18 cellular contexts compared by ENCODE assay signal in the genomic region with DNA sequence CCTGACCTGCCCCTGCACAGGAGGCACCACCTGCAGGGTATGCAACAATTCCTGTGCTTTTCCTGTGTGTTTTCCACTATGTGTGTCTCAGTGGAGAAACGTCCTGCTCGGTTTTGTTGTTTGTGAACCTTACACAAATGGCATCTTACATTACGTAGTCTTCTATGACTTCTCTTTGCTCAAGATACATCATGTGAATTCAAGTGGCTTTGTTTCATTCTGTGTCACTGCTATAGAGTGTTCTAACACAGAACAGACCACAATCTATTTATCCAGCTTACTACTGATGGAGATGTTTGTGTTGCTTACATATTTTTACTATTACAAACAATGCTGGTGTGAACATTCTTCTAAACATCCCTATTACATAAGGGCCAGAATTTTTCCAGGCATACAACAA.
"Had no signal": no experiment of that assay in that cellular context is flagged by ENCODE, and none has a peak within 500 bp of the region (broad histone marks: within the 10 kb centered on the region; RNA-seq: fewer than 3 reads in every experiment).

No MANE protein-coding gene starts in this region.

- H3K9me3 Mint-ChIP-seq: activated CD8-positive, alpha-beta T cell treated with anti-CD3 and anti-CD28 coated beads for 36 hours; activated naive CD8-positive, alpha-beta T cell treated with anti-CD3 and anti-CD28 coated beads, Interleukin-2, amount 10 ng/mL, durations not matched to agents 7 days and 5 days had no signal

- H3K36me3 ChIP-seq: adrenal gland had no signal

- DNase-seq: activated CD4-positive, alpha-beta T cell treated with anti-CD3 and anti-CD28 coated beads for 36 hours; activated CD4-positive, CD25-positive, alpha-beta regulatory T cell; activated CD8-positive, alpha-beta memory T cell treated with anti-CD3 and anti-CD28 coated beads, Interleukin-2, amount 50 U/mL, for 4 hours; activated CD8-positive, alpha-beta T cell treated with anti-CD3 and anti-CD28 coated beads for 36 hours; activated naive CD4-positive, alpha-beta T cell treated with anti-CD3 and anti-CD28 coated beads, Interleukin-2, amount 50 U/mL, for 16 hours; activated naive CD8-positive, alpha-beta T cell treated with anti-CD3 and anti-CD28 coated beads, Interleukin-2, amount 10 ng/mL, durations not matched to agents 7 days and 5 days; adrenal gland; cerebellar nuclear complex; KG1; NCI-H1092; NCI-H1417; NCI-H1930; NCI-H345; NCI-H510A; NCI-H82; SIG-M5; T-helper 17 cell; T-helper 9 cell had no signal

- H3K4me3 Mint-ChIP-seq: activated CD4-positive, alpha-beta T cell treated with anti-CD3 and anti-CD28 coated beads for 36 hours; activated CD8-positive, alpha-beta T cell treated with anti-CD3 and anti-CD28 coated beads for 36 hours; activated naive CD8-positive, alpha-beta T cell treated with anti-CD3 and anti-CD28 coated beads, Interleukin-2, amount 10 ng/mL, durations not matched to agents 7 days and 5 days; T-helper 17 cell had no signal

- ATAC-seq: activated CD4-positive, alpha-beta T cell treated with anti-CD3 and anti-CD28 coated beads for 36 hours; activated CD8-positive, alpha-beta T cell treated with anti-CD3 and anti-CD28 coated beads for 36 hours; T-helper 17 cell had no signal

- H3K9me3 ChIP-seq: adrenal gland had no signal

- H3K27ac ChIP-seq: adrenal gland had no signal

- H3K36me3 Mint-ChIP-seq: activated naive CD8-positive, alpha-beta T cell treated with anti-CD3 and anti-CD28 coated beads, Interleukin-2, amount 10 ng/mL, durations not matched to agents 7 days and 5 days had no signal

- H3K27ac Mint-ChIP-seq: activated CD4-positive, alpha-beta T cell treated with anti-CD3 and anti-CD28 coated beads for 36 hours; activated CD8-positive, alpha-beta T cell treated with anti-CD3 and anti-CD28 coated beads for 36 hours; activated naive CD8-positive, alpha-beta T cell treated with anti-CD3 and anti-CD28 coated beads, Interleukin-2, amount 10 ng/mL, durations not matched to agents 7 days and 5 days; T-helper 17 cell had no signal

- H3K4me3 ChIP-seq: adrenal gland had no signal
